1 cellular context compared by ENCODE assay signal in the genomic region with DNA sequence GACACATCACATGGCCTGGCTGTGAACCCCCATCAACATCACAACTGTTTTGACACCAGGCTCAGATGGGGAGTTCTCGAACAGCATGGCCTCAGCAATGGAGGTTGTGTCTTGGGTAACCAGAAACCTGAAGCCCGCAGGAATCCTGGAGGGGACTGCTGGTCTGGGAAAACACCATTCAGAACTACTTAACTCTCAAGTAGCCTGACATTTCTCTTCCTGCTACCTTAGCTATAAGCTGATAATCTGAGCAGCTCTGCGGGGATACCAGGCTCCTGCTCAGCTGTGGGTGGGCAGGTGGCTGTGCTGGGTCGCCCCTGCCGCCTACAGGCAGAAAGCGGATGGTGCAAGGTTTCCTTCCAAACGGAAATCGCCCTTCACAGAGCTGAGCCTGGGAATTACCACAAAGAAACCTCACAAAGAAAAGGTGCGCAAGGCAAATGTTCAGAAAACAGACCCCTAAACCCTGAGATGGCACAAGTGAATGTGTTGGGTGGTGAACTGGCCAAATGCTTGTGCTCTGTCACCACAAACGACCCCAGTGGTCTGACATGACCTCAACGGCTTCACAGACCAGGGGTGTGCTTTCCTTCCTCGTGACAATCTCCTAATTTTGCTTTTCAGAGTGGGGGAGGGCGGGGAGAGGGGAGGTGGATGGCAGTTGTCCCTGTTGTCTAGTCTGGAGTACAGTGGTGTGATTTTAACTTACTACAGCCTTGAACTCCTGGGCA.
TF ChIP-seq lines count a peak whose summit lies in the region.

No MANE protein-coding gene starts in this region.

TF ChIP-seq in endothelial cell of umbilical vein, 7 proteins besides CTCF, POLR2A, EP300 and RAD21:
- TF ChIP-seq, protein P1, sequence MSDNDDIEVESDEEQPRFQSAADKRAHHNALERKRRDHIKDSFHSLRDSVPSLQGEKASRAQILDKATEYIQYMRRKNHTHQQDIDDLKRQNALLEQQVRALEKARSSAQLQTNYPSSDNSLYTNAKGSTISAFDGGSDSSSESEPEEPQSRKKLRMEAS (IDR thresholded peaks at IDR 0.05; ENCODE audit: insufficient read depth, insufficient read length): no peak
- TF ChIP-seq POLR2AphosphoS5 (IDR thresholded peaks at IDR 0.05; ENCODE audit: insufficient read depth, low read depth, low read length): peak; percentile 67
